Comparison of ENCODE assay signal across 27 cellular contexts in genomic region chr16:66610111-66610820, GRCh38. TPM values are rescaled to one million over a fixed set of nuclear protein-coding genes. Genes with fewer than 3 reads are reported as not detected.
A peak's percentile ranks its signal among the peaks of the same experiment; 100 is the strongest.
DNase-seq lines count a peak whose midpoint lies in the region.
"Had no signal": no experiment of that assay in that cellular context is flagged by ENCODE, and none has a peak within 500 bp of the region (broad histone marks: within the 10 kb centered on the region; RNA-seq: fewer than 3 reads in every experiment).

No MANE protein-coding gene starts in this region.

- no peak for DNase-seq in activated naive CD4-positive, alpha-beta T cell treated with anti-CD3 and anti-CD28 coated beads, Interleukin-2, amount 10 ng/mL, durations not matched to agents 7 days and 5 days
- no peak for DNase-seq in activated naive CD4-positive, alpha-beta T cell treated with anti-CD3 and anti-CD28 coated beads, Interleukin-2, amount 50 U/mL, for 16 hours
- peak; percentile 69 for DNase-seq in NCI-H1694 treated with DMSO at 0.1 percent for 48 hours (lab: John Stamatoyannopoulos, UW)
- peak; percentile 56 for DNase-seq in cerebellum (ENCODE audit: low spot score)
- DNase-seq in posterior vena cava (ENCODE audit: low spot score): peak; percentile 63
- no peak for DNase-seq in inferior parietal cortex (ENCODE audit: extremely low spot score)
- DNase-seq in NCI-H2227 treated with DMSO at 0.1 percent for 48 hours (lab: John Stamatoyannopoulos, UW): no peak
- no peak for DNase-seq in OCI-M1 (lab: John Stamatoyannopoulos, UW)
- DNase-seq: ACHN; activated CD8-positive, alpha-beta memory T cell treated with anti-CD3 and anti-CD28 coated beads for 24 hours; activated T-cell treated with anti-CD3 and anti-CD28 coated beads, Interleukin-2, amount 50 U/mL, for 48 hours; Calu3; EL; HCEC 1CT; heart left ventricle; left cardiac atrium; mammary epithelial cell; NCI-H1092; NCI-H2029; NCI-H345; NCI-H82; nucleus accumbens; Right ventricle myocardium superior; T1000 had no signal

- no peaks in the 10 kb centered on the region for H3K27me3 Mint-ChIP-seq in activated naive CD4-positive, alpha-beta T cell treated with anti-CD3 and anti-CD28 coated beads, Interleukin-2, amount 10 ng/mL, durations not matched to agents 7 days and 5 days

- peaks cover 40% of the 10 kb centered on the region for H3K36me3 Mint-ChIP-seq in activated naive CD4-positive, alpha-beta T cell treated with anti-CD3 and anti-CD28 coated beads, Interleukin-2, amount 10 ng/mL, durations not matched to agents 7 days and 5 days

- peaks cover 32% of the 10 kb centered on the region for H3K4me1 Mint-ChIP-seq in activated naive CD4-positive, alpha-beta T cell treated with anti-CD3 and anti-CD28 coated beads, Interleukin-2, amount 10 ng/mL, durations not matched to agents 7 days and 5 days

- intact Hi-C loops in posterior vena cava (cut with DNase I): no loop called here

- no peaks in the 10 kb centered on the region for H3K9me3 Mint-ChIP-seq in activated naive CD4-positive, alpha-beta T cell treated with anti-CD3 and anti-CD28 coated beads, Interleukin-2, amount 10 ng/mL, durations not matched to agents 7 days and 5 days
- H3K9me3 Mint-ChIP-seq: WTC11 had no signal

- CTCF ChIA-PET in activated naive CD4-positive, alpha-beta T cell treated with anti-CD3 and anti-CD28 coated beads, Interleukin-2, amount 10 ng/mL, durations not matched to agents 7 days and 5 days (lab: Charles Lee): interaction anchor here (2.1 to 4.9 kb wide), 3 partner anchors 41 to 258 kb away, joined by 6 to 47 read pairs (median 18); no protein-coding TSS in a partner anchor

- no peak overlapping the region for H3K4me3 Mint-ChIP-seq in activated naive CD4-positive, alpha-beta T cell treated with anti-CD3 and anti-CD28 coated beads, Interleukin-2, amount 10 ng/mL, durations not matched to agents 7 days and 5 days
- H3K4me3 Mint-ChIP-seq: WTC11 had no signal

- H3K27ac Mint-ChIP-seq in activated naive CD4-positive, alpha-beta T cell treated with anti-CD3 and anti-CD28 coated beads, Interleukin-2, amount 10 ng/mL, durations not matched to agents 7 days and 5 days: peak overlapping the region; percentile 11
- H3K27ac Mint-ChIP-seq: WTC11 had no signal

RNA-seq across cellular contexts. Expression of gene CMTM3, which starts 5.8 kb away (rescaled TPM):
- total RNA-seq in cerebellum (12.7 TPM), posterior vena cava (10 to 100 TPM; 25.8 to 29.7 TPM)

RNA-seq across cellular contexts. Expression of gene CMTM2, which starts 31.0 kb away (rescaled TPM):
- total RNA-seq in cerebellum: not detected
- under 1 TPM in 1 of 2 donors, not detected in 1; 0.38 TPM for total RNA-seq in posterior vena cava
- total RNA-seq: mammary epithelial cell, skeletal muscle tissue, vagina, WTC11 had no signal

RNA-seq across cellular contexts. Expression of gene CMTM1, which starts 44.0 kb away (rescaled TPM):
- total RNA-seq in cerebellum (7.6 TPM), posterior vena cava (1 to 10 TPM; 2.1 to 3.1 TPM)
- total RNA-seq: skeletal muscle tissue, vagina had no signal

RNA-seq across cellular contexts. Expression of gene CKLF, which starts 57.9 kb away (rescaled TPM):
- total RNA-seq in cerebellum (45.0 TPM), posterior vena cava (10 to 100 TPM; 22.0 to 25.4 TPM)

Comparison
In these comparisons a context has a peak if more than half of its experiments do, and no peak if none do; other contexts are left out.
1. DNase-seq: peak in NCI-H1694 treated with DMSO at 0.1 percent for 48 hours (single experiment), cerebellum (single experiment) and posterior vena cava (single experiment); none in activated naive CD4-positive, alpha-beta T cell treated with anti-CD3 and anti-CD28 coated beads, Interleukin-2, amount 10 ng/mL, durations not matched to agents 7 days and 5 days (single experiment), activated naive CD4-positive, alpha-beta T cell treated with anti-CD3 and anti-CD28 coated beads, Interleukin-2, amount 50 U/mL, for 16 hours (single experiment), inferior parietal cortex (single experiment), NCI-H2227 treated with DMSO at 0.1 percent for 48 hours (single experiment) and OCI-M1 (single experiment).